17 cellular contexts compared by ENCODE assay signal in genomic region chr2:207394203-207394741, GRCh38.
DNase-seq lines count a peak whose midpoint lies in the region; ATAC-seq and TF ChIP-seq lines count a peak whose summit lies in the region.
"Had no signal": no experiment of that assay in that cellular context is flagged by ENCODE, and none has a peak within 500 bp of the region (broad histone marks: within the 10 kb centered on the region; RNA-seq: fewer than 3 reads in every experiment).

No MANE protein-coding gene starts in this region.

- no peaks in the 10 kb centered on the region for H3K36me3 Mint-ChIP-seq in activated CD8-positive, alpha-beta T cell treated with anti-CD3 and anti-CD28 coated beads for 36 hours (ENCODE audit: low read depth)
- no peaks in the 10 kb centered on the region for H3K36me3 Mint-ChIP-seq in activated CD8-positive, alpha-beta T cell treated with anti-CD3 and anti-CD28 coated beads, Interleukin-2, amount 10 ng/mL, durations not matched to agents 7 days and 5 days (ENCODE audit: low read depth)
- H3K36me3 Mint-ChIP-seq in stimulated activated effector memory CD8-positive, alpha-beta T cell treated with anti-CD3 and anti-CD28 coated beads, Interleukin-12 subunit alpha, Interleukin-12 subunit beta, amount 100 ng/mL, for 72 hours, result no peaks in the 10 kb centered on the region

- no peaks in the 10 kb centered on the region for H3K36me3 ChIP-seq in left lung
- H3K36me3 ChIP-seq: tibial nerve had no signal

- H3K27ac ChIP-seq in left lung, result no peak overlapping the region
- H3K27ac ChIP-seq: KMS-11, tibial nerve had no signal

- peaks cover 7% of the 10 kb centered on the region for H3K9me3 Mint-ChIP-seq in activated CD8-positive, alpha-beta T cell treated with anti-CD3 and anti-CD28 coated beads for 36 hours
- H3K9me3 Mint-ChIP-seq in activated CD8-positive, alpha-beta T cell treated with anti-CD3 and anti-CD28 coated beads, Interleukin-2, amount 10 ng/mL, durations not matched to agents 7 days and 5 days (ENCODE audit: insufficient read depth), result no peaks in the 10 kb centered on the region
- H3K9me3 Mint-ChIP-seq in stimulated activated effector memory CD8-positive, alpha-beta T cell treated with anti-CD3 and anti-CD28 coated beads, Interleukin-12 subunit alpha, Interleukin-12 subunit beta, amount 100 ng/mL, for 72 hours, result peaks cover 7% of the 10 kb centered on the region
- H3K9me3 Mint-ChIP-seq: activated naive CD4-positive, alpha-beta T cell treated with anti-CD3 and anti-CD28 coated beads, Interleukin-2, amount 50 U/mL, for 24 hours had no signal

- CTCF ChIA-PET in activated CD8-positive, alpha-beta T cell treated with anti-CD3 and anti-CD28 coated beads for 36 hours (lab: Charles Lee), result no interaction called here
- CTCF ChIA-PET in activated CD8-positive, alpha-beta T cell treated with anti-CD3 and anti-CD28 coated beads, Interleukin-2, amount 10 ng/mL, durations not matched to agents 7 days and 5 days (lab: Charles Lee), result no interaction called here

- POLR2A ChIA-PET in activated CD8-positive, alpha-beta T cell treated with anti-CD3 and anti-CD28 coated beads for 36 hours (lab: Charles Lee), result no interaction called here
- POLR2A ChIA-PET in activated CD8-positive, alpha-beta T cell treated with anti-CD3 and anti-CD28 coated beads, Interleukin-2, amount 10 ng/mL, durations not matched to agents 7 days and 5 days (lab: Charles Lee), result no interaction called here

- ATAC-seq in activated CD8-positive, alpha-beta T cell treated with anti-CD3 and anti-CD28 coated beads for 36 hours, result no peak
- no peak for ATAC-seq in activated CD8-positive, alpha-beta T cell treated with anti-CD3 and anti-CD28 coated beads, Interleukin-2, amount 10 ng/mL, durations not matched to agents 7 days and 5 days
- ATAC-seq in SK-N-SH treated with all-trans-retinoic acid at 6 μM for 48 hours (peak; percentile 66), left lung (no peak)
- ATAC-seq in stimulated activated effector memory CD8-positive, alpha-beta T cell treated with anti-CD3 and anti-CD28 coated beads, Interleukin-12 subunit alpha, Interleukin-12 subunit beta, amount 100 ng/mL, for 72 hours, result peak; percentile 3
- ATAC-seq: T-helper 17 cell had no signal

- H3K4me1 Mint-ChIP-seq in activated CD8-positive, alpha-beta T cell treated with anti-CD3 and anti-CD28 coated beads for 36 hours (ENCODE audit: low read depth), result peaks cover 9% of the 10 kb centered on the region
- no peaks in the 10 kb centered on the region for H3K4me1 Mint-ChIP-seq in activated CD8-positive, alpha-beta T cell treated with anti-CD3 and anti-CD28 coated beads, Interleukin-2, amount 10 ng/mL, durations not matched to agents 7 days and 5 days (ENCODE audit: low read depth)
- peaks cover 21% of the 10 kb centered on the region for H3K4me1 Mint-ChIP-seq in stimulated activated effector memory CD8-positive, alpha-beta T cell treated with anti-CD3 and anti-CD28 coated beads, Interleukin-12 subunit alpha, Interleukin-12 subunit beta, amount 100 ng/mL, for 72 hours
- H3K4me1 Mint-ChIP-seq: activated naive CD4-positive, alpha-beta T cell treated with anti-CD3 and anti-CD28 coated beads, Interleukin-2, amount 50 U/mL, for 24 hours; naive B cell had no signal

- no peaks in the 10 kb centered on the region for H3K27me3 ChIP-seq in left lung
- H3K27me3 ChIP-seq: tibial nerve had no signal

- H3K4me3 Mint-ChIP-seq in activated CD8-positive, alpha-beta T cell treated with anti-CD3 and anti-CD28 coated beads for 36 hours, result no peak overlapping the region
- no peak overlapping the region for H3K4me3 Mint-ChIP-seq in activated CD8-positive, alpha-beta T cell treated with anti-CD3 and anti-CD28 coated beads, Interleukin-2, amount 10 ng/mL, durations not matched to agents 7 days and 5 days
- no peak overlapping the region for H3K4me3 Mint-ChIP-seq in stimulated activated effector memory CD8-positive, alpha-beta T cell treated with anti-CD3 and anti-CD28 coated beads, Interleukin-12 subunit alpha, Interleukin-12 subunit beta, amount 100 ng/mL, for 72 hours
- H3K4me3 Mint-ChIP-seq: activated naive CD4-positive, alpha-beta T cell treated with anti-CD3 and anti-CD28 coated beads, Interleukin-2, amount 50 U/mL, for 24 hours; naive B cell; T-helper 17 cell had no signal

- H3K9me3 ChIP-seq in left lung, result no peaks in the 10 kb centered on the region

- no peak for TF ChIP-seq CTCF in activated CD8-positive, alpha-beta T cell treated with anti-CD3 and anti-CD28 coated beads for 36 hours (IDR thresholded peaks at IDR 0.05)
- TF ChIP-seq CTCF in fibroblast of the aortic adventitia (IDR thresholded peaks at IDR 0.05; ENCODE audit: insufficient read depth, low read length) (no peak), left lung (IDR thresholded peaks at IDR 0.05) (no peak)

- DNase-seq in activated CD8-positive, alpha-beta T cell treated with anti-CD3 and anti-CD28 coated beads for 36 hours, result no peak
- no peak for DNase-seq in activated CD8-positive, alpha-beta T cell treated with anti-CD3 and anti-CD28 coated beads, Interleukin-2, amount 10 ng/mL, durations not matched to agents 7 days and 5 days
- DNase-seq in fibroblast of the aortic adventitia (ENCODE audit: low read depth) (peak; percentile 52), DMS53 (lab: John Stamatoyannopoulos, UW) (no peak), left lung (no peak), hippocampal formation (lab: John Stamatoyannopoulos, UW) (no peak)
- DNase-seq in stimulated activated effector memory CD8-positive, alpha-beta T cell treated with anti-CD3 and anti-CD28 coated beads, Interleukin-12 subunit alpha, Interleukin-12 subunit beta, amount 100 ng/mL, for 72 hours (ENCODE audit: low spot score in 2 of 2), result no peak
- DNase-seq: DMS 273 treated with DMSO at 0.1 percent for 48 hours, islet precursor cell, naive B cell, NCI-H2029 treated with DMSO at 0.1 percent for 48 hours, small intestine, T-helper 17 cell had no signal

- H3K27ac Mint-ChIP-seq in activated CD8-positive, alpha-beta T cell treated with anti-CD3 and anti-CD28 coated beads for 36 hours, result peak overlapping the region; percentile 69
- no peak overlapping the region for H3K27ac Mint-ChIP-seq in activated CD8-positive, alpha-beta T cell treated with anti-CD3 and anti-CD28 coated beads, Interleukin-2, amount 10 ng/mL, durations not matched to agents 7 days and 5 days
- H3K27ac Mint-ChIP-seq in stimulated activated effector memory CD8-positive, alpha-beta T cell treated with anti-CD3 and anti-CD28 coated beads, Interleukin-12 subunit alpha, Interleukin-12 subunit beta, amount 100 ng/mL, for 72 hours, result peak overlapping the region; percentile 93
- H3K27ac Mint-ChIP-seq: activated naive CD4-positive, alpha-beta T cell treated with anti-CD3 and anti-CD28 coated beads, Interleukin-2, amount 50 U/mL, for 24 hours; naive B cell; T-helper 17 cell had no signal

- H3K4me1 ChIP-seq in left lung, result no peaks in the 10 kb centered on the region
- H3K4me1 ChIP-seq: tibial nerve had no signal

- peaks cover 4% of the 10 kb centered on the region for H3K27me3 Mint-ChIP-seq in activated CD8-positive, alpha-beta T cell treated with anti-CD3 and anti-CD28 coated beads for 36 hours
- peaks cover 3% of the 10 kb centered on the region for H3K27me3 Mint-ChIP-seq in activated CD8-positive, alpha-beta T cell treated with anti-CD3 and anti-CD28 coated beads, Interleukin-2, amount 10 ng/mL, durations not matched to agents 7 days and 5 days (ENCODE audit: low read depth)
- H3K27me3 Mint-ChIP-seq: activated naive CD4-positive, alpha-beta T cell treated with anti-CD3 and anti-CD28 coated beads, Interleukin-2, amount 50 U/mL, for 24 hours; T-helper 17 cell had no signal

- intact Hi-C loops in activated CD8-positive, alpha-beta T cell treated with anti-CD3 and anti-CD28 coated beads for 36 hours (cut with micrococcal nuclease), result no loop called here
- intact Hi-C loops in left lung (cut with DNase I), result no loop called here

- H3K4me3 ChIP-seq in fibroblast of the aortic adventitia (ENCODE audit: low read depth, low read length) (no peak overlapping the region), left lung (no peak overlapping the region)
- H3K4me3 ChIP-seq: tibial nerve had no signal

TF ChIP-seq in SK-N-SH treated with all-trans-retinoic acid at 6 μM for 48 hours, 23 proteins besides CTCF, POLR2A, EP300 and RAD21 (continues in another document):
- TF ChIP-seq CSRNP3 (CRISPR knock-in tag; IDR thresholded peaks at IDR 0.05) (no peak), RARB (CRISPR knock-in tag; IDR thresholded peaks at IDR 0.05) (no peak), ZFP30 (CRISPR knock-in tag; IDR thresholded peaks at IDR 0.05) (no peak), ZNF70 (CRISPR knock-in tag; IDR thresholded peaks at IDR 0.05) (no peak), POU6F1 (CRISPR knock-in tag; IDR thresholded peaks at IDR 0.05; ENCODE audit: borderline replicate concordance, low read depth) (no peak), ZC3H10 (CRISPR knock-in tag; IDR thresholded peaks at IDR 0.05) (no peak), TCF4 (CRISPR knock-in tag; IDR thresholded peaks at IDR 0.05; ENCODE audit: borderline replicate concordance) (no peak), ARNTL (CRISPR knock-in tag; IDR thresholded peaks at IDR 0.05; ENCODE audit: borderline replicate concordance, low read depth) (no peak), TOX (CRISPR knock-in tag; IDR thresholded peaks at IDR 0.05; ENCODE audit: borderline replicate concordance) (no peak)

Comparison
In these comparisons a context has a peak if more than half of its experiments do, and no peak if none do; other contexts are left out.
1. ATAC-seq: peak in SK-N-SH treated with all-trans-retinoic acid at 6 μM for 48 hours (single experiment) and stimulated activated effector memory CD8-positive, alpha-beta T cell treated with anti-CD3 and anti-CD28 coated beads, Interleukin-12 subunit alpha, Interleukin-12 subunit beta, amount 100 ng/mL, for 72 hours (single experiment); none in activated CD8-positive, alpha-beta T cell treated with anti-CD3 and anti-CD28 coated beads for 36 hours (single experiment), activated CD8-positive, alpha-beta T cell treated with anti-CD3 and anti-CD28 coated beads, Interleukin-2, amount 10 ng/mL, durations not matched to agents 7 days and 5 days (single experiment) and left lung (single experiment).